In the genomic region with DNA sequence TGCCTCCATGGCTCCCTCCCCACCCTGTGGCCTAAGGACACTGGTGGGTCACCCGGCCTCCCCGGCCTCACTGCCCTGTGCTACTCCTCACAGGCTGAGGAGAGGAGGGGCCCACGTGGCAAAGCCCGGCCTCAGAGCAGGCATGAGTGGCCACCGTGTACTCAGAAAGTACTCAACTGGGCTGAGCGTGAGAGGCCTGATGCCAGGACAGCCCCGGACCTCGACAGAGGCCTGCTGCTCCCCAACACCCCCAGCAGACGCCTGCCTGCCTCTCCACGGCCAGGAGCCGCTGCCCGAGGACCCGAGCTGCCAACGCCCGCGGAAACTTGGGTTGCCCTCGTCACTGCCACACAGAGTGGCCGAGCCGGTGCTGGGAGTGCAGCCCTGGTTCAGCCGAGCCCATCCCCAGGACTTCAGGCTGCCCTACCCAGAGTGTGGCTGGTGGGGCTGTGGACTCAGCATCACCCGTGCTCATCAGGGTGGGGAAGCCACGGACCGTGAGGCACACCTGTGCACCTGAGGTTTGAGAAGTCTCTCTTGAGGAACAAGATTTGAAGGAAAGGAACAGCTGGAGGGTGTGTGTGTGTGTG, we compare ENCODE assay signal across 23 cellular contexts.
"Had no signal": no experiment of that assay in that cellular context is flagged by ENCODE, and none has a peak within 500 bp of the region (broad histone marks: within the 10 kb centered on the region; RNA-seq: fewer than 3 reads in every experiment).

No MANE protein-coding gene starts in this region.

- ATAC-seq: activated T-helper 17 cell treated with anti-CD3 and anti-CD28 coated beads, Interleukin-2, amount 50 U/mL, for 72 hours; SK-N-SH treated with all-trans-retinoic acid at 6 μM for 48 hours; WTC11 had no signal

- H3K27me3 Mint-ChIP-seq: activated CD4-positive, alpha-beta memory T cell treated with anti-CD3 and anti-CD28 coated beads, Interleukin-2, amount 10 ng/mL, durations not matched to agents 7 days and 5 days; activated CD4-positive, alpha-beta T cell treated with anti-CD3 and anti-CD28 coated beads, Interleukin-2, amount 10 ng/mL, durations not matched to agents 7 days and 5 days; activated naive CD4-positive, alpha-beta T cell treated with anti-CD3 and anti-CD28 coated beads, Interleukin-2, amount 10 ng/mL, durations not matched to agents 7 days and 5 days; activated naive CD8-positive, alpha-beta T cell treated with anti-CD3 and anti-CD28 coated beads for 36 hours; activated T-helper 17 cell treated with anti-CD3 and anti-CD28 coated beads, Interleukin-2, amount 50 U/mL, for 72 hours had no signal

- H3K4me1 Mint-ChIP-seq: activated naive CD4-positive, alpha-beta T cell treated with anti-CD3 and anti-CD28 coated beads, Interleukin-2, amount 10 ng/mL, durations not matched to agents 7 days and 5 days; activated naive CD8-positive, alpha-beta T cell treated with anti-CD3 and anti-CD28 coated beads for 36 hours; activated T-helper 17 cell treated with anti-CD3 and anti-CD28 coated beads, Interleukin-2, amount 50 U/mL, for 72 hours; WTC11 had no signal

- H3K4me1 ChIP-seq: SJSA1 had no signal

- H3K27me3 ChIP-seq: Peyer's patch, SJSA1 had no signal

- DNase-seq: activated CD4-positive, alpha-beta memory T cell treated with anti-CD3 and anti-CD28 coated beads, Interleukin-2, amount 10 ng/mL, durations not matched to agents 7 days and 5 days; activated CD4-positive, alpha-beta T cell treated with anti-CD3 and anti-CD28 coated beads for 1 hour; activated CD4-positive, alpha-beta T cell treated with anti-CD3 and anti-CD28 coated beads, Interleukin-2, amount 10 ng/mL, durations not matched to agents 7 days and 5 days; activated gamma-delta T cell; activated naive CD4-positive, alpha-beta T cell treated with anti-CD3 and anti-CD28 coated beads, Interleukin-2, amount 10 ng/mL, durations not matched to agents 7 days and 5 days; activated naive CD8-positive, alpha-beta T cell treated with anti-CD3 and anti-CD28 coated beads for 36 hours; activated T-cell treated with anti-CD3 and anti-CD28 coated beads for 4 hours; activated T-cell treated with anti-CD3 and anti-CD28 coated beads, Interleukin-2, amount 50 U/mL, for 48 hours; Karpas-422; MM.1S; NCI-H1105; NCI-H1436; NCI-H1694 treated with DMSO at 0.1 percent for 48 hours; NCI-H2029 treated with DMSO at 0.1 percent for 48 hours; NCI-H446; NCI-H524; SHP77; SW 1271 had no signal

- H3K9me3 ChIP-seq: Peyer's patch had no signal

- H3K27ac Mint-ChIP-seq: activated CD4-positive, alpha-beta memory T cell treated with anti-CD3 and anti-CD28 coated beads, Interleukin-2, amount 10 ng/mL, durations not matched to agents 7 days and 5 days; activated CD4-positive, alpha-beta T cell treated with anti-CD3 and anti-CD28 coated beads, Interleukin-2, amount 10 ng/mL, durations not matched to agents 7 days and 5 days; activated naive CD4-positive, alpha-beta T cell treated with anti-CD3 and anti-CD28 coated beads, Interleukin-2, amount 10 ng/mL, durations not matched to agents 7 days and 5 days; activated naive CD8-positive, alpha-beta T cell treated with anti-CD3 and anti-CD28 coated beads for 36 hours; activated T-helper 17 cell treated with anti-CD3 and anti-CD28 coated beads, Interleukin-2, amount 50 U/mL, for 72 hours; WTC11 had no signal

- H3K27ac ChIP-seq: SJSA1 had no signal

- H3K36me3 ChIP-seq: Peyer's patch, SJSA1 had no signal

- H3K4me3 Mint-ChIP-seq: activated CD4-positive, alpha-beta memory T cell treated with anti-CD3 and anti-CD28 coated beads, Interleukin-2, amount 10 ng/mL, durations not matched to agents 7 days and 5 days; activated CD4-positive, alpha-beta T cell treated with anti-CD3 and anti-CD28 coated beads, Interleukin-2, amount 10 ng/mL, durations not matched to agents 7 days and 5 days; activated naive CD4-positive, alpha-beta T cell treated with anti-CD3 and anti-CD28 coated beads, Interleukin-2, amount 10 ng/mL, durations not matched to agents 7 days and 5 days; activated naive CD8-positive, alpha-beta T cell treated with anti-CD3 and anti-CD28 coated beads for 36 hours; activated T-helper 17 cell treated with anti-CD3 and anti-CD28 coated beads, Interleukin-2, amount 50 U/mL, for 72 hours; WTC11 had no signal

- H3K9me3 Mint-ChIP-seq: activated CD4-positive, alpha-beta memory T cell treated with anti-CD3 and anti-CD28 coated beads, Interleukin-2, amount 10 ng/mL, durations not matched to agents 7 days and 5 days; activated CD4-positive, alpha-beta T cell treated with anti-CD3 and anti-CD28 coated beads, Interleukin-2, amount 10 ng/mL, durations not matched to agents 7 days and 5 days; activated naive CD4-positive, alpha-beta T cell treated with anti-CD3 and anti-CD28 coated beads, Interleukin-2, amount 10 ng/mL, durations not matched to agents 7 days and 5 days; activated T-helper 17 cell treated with anti-CD3 and anti-CD28 coated beads, Interleukin-2, amount 50 U/mL, for 72 hours had no signal

- H3K4me3 ChIP-seq: Peyer's patch, SJSA1 had no signal
